1 cellular context compared by ENCODE assay signal in genomic region chr1:1281533-1282321, GRCh38.
TF ChIP-seq lines count a peak whose summit lies in the region.

No MANE protein-coding gene starts in this region.

TF ChIP-seq in HepG2, 621 proteins besides CTCF, POLR2A, EP300 and RAD21 (continued from another document and continues in another):
- TF ChIP-seq NR1H2 (CRISPR knock-in tag; IDR thresholded peaks at IDR 0.05; ENCODE audit: borderline replicate concordance, low read depth) (no peak), POLR2AphosphoS2 (IDR thresholded peaks at IDR 0.05; ENCODE audit: low read depth, low read length) (no peak), SALL2 (CRISPR knock-in tag; IDR thresholded peaks at IDR 0.05) (no peak; the same call in 1 of the 2 replicates), ZNF773 (CRISPR knock-in tag; IDR thresholded peaks at IDR 0.05; ENCODE audit: borderline replicate concordance) (no peak), TBP (CRISPR knock-in tag; IDR thresholded peaks at IDR 0.05) (no peak), CREB1 (IDR thresholded peaks at IDR 0.05) (peak; percentile 60), CREB1 (CRISPR knock-in tag; IDR thresholded peaks at IDR 0.05) (peak; percentile 59), ZNF10 (CRISPR knock-in tag; IDR thresholded peaks at IDR 0.05; ENCODE audit: borderline replicate concordance, low read depth) (no peak), ZNF784 (CRISPR knock-in tag; IDR thresholded peaks at IDR 0.05; ENCODE audit: borderline replicate concordance) (no peak), RNF2 (conservative IDR thresholded peaks at IDR 0.05; ENCODE audit: low read depth) (no peak), ZNF281 (CRISPR knock-in tag; IDR thresholded peaks at IDR 0.05; ENCODE audit: borderline replicate concordance) (no peak), AKNA (CRISPR knock-in tag; IDR thresholded peaks at IDR 0.05; ENCODE audit: borderline replicate concordance) (no peak), ZNF597 (CRISPR knock-in tag; IDR thresholded peaks at IDR 0.05) (no peak), TAF15 (IDR thresholded peaks at IDR 0.05; ENCODE audit: low read depth, low read length, poor library complexity, severe bottlenecking) (peak; percentile 39), ZNF432 (CRISPR knock-in tag; IDR thresholded peaks at IDR 0.05; ENCODE audit: borderline replicate concordance) (no peak), ZNF24 (IDR thresholded peaks at IDR 0.05) (no peak), ZBED4 (CRISPR knock-in tag; IDR thresholded peaks at IDR 0.05; ENCODE audit: borderline replicate concordance) (peak; percentile 95), ZNF382 (CRISPR knock-in tag; IDR thresholded peaks at IDR 0.05; ENCODE audit: borderline replicate concordance) (no peak), GMEB1 (CRISPR knock-in tag; IDR thresholded peaks at IDR 0.05; ENCODE audit: borderline replicate concordance) (peak; percentile 50; the same call in 1 of the 2 replicates), RCOR2 (CRISPR knock-in tag; IDR thresholded peaks at IDR 0.05) (peak; percentile 75), GABPB1 (CRISPR knock-in tag; IDR thresholded peaks at IDR 0.05) (peak; percentile 72; the same call in 1 of the 2 replicates), HMGA1 (CRISPR knock-in tag; conservative IDR thresholded peaks at IDR 0.05) (no peak), KDM2A (CRISPR knock-in tag; IDR thresholded peaks at IDR 0.05; ENCODE audit: borderline replicate concordance, low read depth) (peak; percentile 59; the same call in 1 of the 2 replicates), PHF8 (CRISPR knock-in tag; IDR thresholded peaks at IDR 0.05) (peak; percentile 47; the same call in 1 of the 2 replicates), ZC3H4 (CRISPR knock-in tag; IDR thresholded peaks at IDR 0.05; ENCODE audit: borderline replicate concordance) (no peak), PRDM10 (CRISPR knock-in tag; IDR thresholded peaks at IDR 0.05; ENCODE audit: low read depth) (no peak), YEATS4 (CRISPR knock-in tag; IDR thresholded peaks at IDR 0.05; ENCODE audit: borderline replicate concordance) (no peak), JUN (CRISPR knock-in tag; IDR thresholded peaks at IDR 0.05) (no peak), ZNF704 (CRISPR knock-in tag; IDR thresholded peaks at IDR 0.05; ENCODE audit: borderline replicate concordance) (0 out of 2 replicates have a peak, but pooled peaks have one; percentile 26), AHR (CRISPR knock-in tag; IDR thresholded peaks at IDR 0.05) (no peak), XRCC5 (optimal IDR thresholded peaks at IDR 0.05; ENCODE audit: low read length) (peak; percentile 22), TCF12 (IDR thresholded peaks at IDR 0.05) (no peak), TCF12 (CRISPR knock-in tag; IDR thresholded peaks at IDR 0.05) (peak; percentile 79), KDM5A (IDR thresholded peaks at IDR 0.05; ENCODE audit: borderline replicate concordance, low read length) (no peak), MYPOP (CRISPR knock-in tag; IDR thresholded peaks at IDR 0.05) (0 out of 2 replicates have a peak, but pooled peaks have one; percentile 45)
